Comparison of ENCODE assay signal across 13 cellular contexts in the genomic region with DNA sequence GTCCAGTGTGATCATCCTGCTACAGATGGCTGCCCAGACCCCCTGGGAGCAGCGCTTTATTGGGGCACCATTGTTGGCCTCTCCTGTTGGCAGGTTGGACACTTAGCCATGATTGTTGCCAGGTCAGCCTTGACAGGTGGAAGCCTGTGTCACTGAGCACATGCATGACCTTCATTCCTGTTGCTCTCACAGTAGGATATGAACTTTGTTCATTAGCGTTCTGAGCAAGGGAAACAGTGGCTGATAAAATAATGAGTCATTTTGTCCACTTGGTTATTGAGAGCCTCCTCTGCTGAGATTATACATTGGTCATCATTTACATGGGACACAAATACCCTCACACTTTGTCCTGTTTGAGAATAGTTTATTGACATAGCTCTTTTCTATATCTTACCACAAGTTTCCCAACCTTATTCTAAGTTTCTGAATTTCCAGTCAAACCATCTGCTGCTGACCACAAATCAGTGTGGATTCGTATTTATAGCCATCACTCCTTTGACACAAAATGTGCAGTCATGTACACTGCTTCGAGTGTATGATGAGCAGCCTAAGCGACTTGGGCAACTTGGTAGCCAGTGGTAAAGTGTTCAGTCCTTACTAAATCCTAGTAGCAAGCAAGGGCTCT.
DNase-seq lines count a peak whose midpoint lies in the region; ATAC-seq, FAIRE-seq and TF ChIP-seq lines count a peak whose summit lies in the region.
"Had no signal": no experiment of that assay in that cellular context is flagged by ENCODE, and none has a peak within 500 bp of the region (broad histone marks: within the 10 kb centered on the region; RNA-seq: fewer than 3 reads in every experiment).

No MANE protein-coding gene starts in this region.

- no peak overlapping the region for H3K4me3 Mint-ChIP-seq in activated CD4-positive, alpha-beta T cell treated with anti-CD3 and anti-CD28 coated beads, Interleukin-2, amount 10 ng/mL, durations not matched to agents 24 days and 14 days
- H3K4me3 Mint-ChIP-seq in activated T-helper 1 cell treated with anti-CD3 and anti-CD28 coated beads, Interleukin-12 subunit alpha, Interleukin-12 subunit beta, Interleukin-2, Interleukin-4 antibody, amounts not matched to agents 30 ng/mL and 10 ng/mL and 1 ng/mL, durations not matched to agents 14 hours and 24 hours and 36 hours = no peak overlapping the region
- H3K4me3 Mint-ChIP-seq: activated CD8-positive, alpha-beta T cell treated with anti-CD3 and anti-CD28 coated beads for 36 hours; neural crest cell had no signal

- H3K27me3 ChIP-seq in K562 (ENCODE audit: control insufficient read depth in 2 of 2, insufficient read depth in 2 of 2, low read length in 2 of 2) = peaks cover 20 to 41% of the 10 kb centered on the region in 2 experiments
- H3K27me3 ChIP-seq in testis = no peaks in the 10 kb centered on the region
- H3K27me3 ChIP-seq: transverse colon had no signal

- H3K9me3 ChIP-seq in K562 (replicated peaks; ENCODE audit: control insufficient read depth, insufficient read depth, low read depth, low read length) = no peaks in the 10 kb centered on the region
- H3K9me3 ChIP-seq in testis = no peaks in the 10 kb centered on the region
- H3K9me3 ChIP-seq: transverse colon had no signal

- TF ChIP-seq POLR2A in K562 (conservative IDR thresholded peaks at IDR 0.05) (no peak), testis (IDR thresholded peaks at IDR 0.05) (no peak)

- H2AFZ ChIP-seq in K562 (ENCODE audit: low read depth, low read length) = no peak overlapping the region

- in situ Hi-C loops in K562 (cut with MboI) = no loop called here

- H3K27ac ChIP-seq in K562 (ENCODE audit: extremely low read depth, low read depth, low read length) = no peak overlapping the region
- H3K27ac ChIP-seq in testis = no peak overlapping the region
- H3K27ac ChIP-seq: transverse colon had no signal

- TF ChIP-seq EP300 in K562 (IDR thresholded peaks at IDR 0.05; ENCODE audit: low read length) = no peak

- no peaks in the 10 kb centered on the region for H3K9me3 Mint-ChIP-seq in activated CD4-positive, alpha-beta T cell treated with anti-CD3 and anti-CD28 coated beads, Interleukin-2, amount 10 ng/mL, durations not matched to agents 24 days and 14 days
- H3K9me3 Mint-ChIP-seq in activated T-helper 1 cell treated with anti-CD3 and anti-CD28 coated beads, Interleukin-12 subunit alpha, Interleukin-12 subunit beta, Interleukin-2, Interleukin-4 antibody, amounts not matched to agents 30 ng/mL and 10 ng/mL and 1 ng/mL, durations not matched to agents 14 hours and 24 hours and 36 hours = no peaks in the 10 kb centered on the region
- H3K9me3 Mint-ChIP-seq: activated CD8-positive, alpha-beta T cell treated with anti-CD3 and anti-CD28 coated beads for 36 hours; neural crest cell had no signal

- TF ChIP-seq RAD21 in K562 (CRISPR knock-in tag; conservative IDR thresholded peaks at IDR 0.05 in 1 of 2, IDR thresholded peaks at IDR 0.05 in 1 of 2) = no peak

- ATAC-seq in K562 (no peak), GM19397 (IDR thresholded peaks at IDR 0.05; ENCODE audit: unreplicated experiment) (no peak)
- ATAC-seq: activated CD8-positive, alpha-beta T cell treated with anti-CD3 and anti-CD28 coated beads for 36 hours had no signal

- no TSS peak for BruUV-seq in K562 (replicated peaks; lab: Mats Ljungman, UMichigan)

- peaks cover 2% of the 10 kb centered on the region for H3K27me3 Mint-ChIP-seq in activated CD4-positive, alpha-beta T cell treated with anti-CD3 and anti-CD28 coated beads, Interleukin-2, amount 10 ng/mL, durations not matched to agents 24 days and 14 days
- peaks cover 2% of the 10 kb centered on the region for H3K27me3 Mint-ChIP-seq in activated T-helper 1 cell treated with anti-CD3 and anti-CD28 coated beads, Interleukin-12 subunit alpha, Interleukin-12 subunit beta, Interleukin-2, Interleukin-4 antibody, amounts not matched to agents 30 ng/mL and 10 ng/mL and 1 ng/mL, durations not matched to agents 14 hours and 24 hours and 36 hours (ENCODE audit: insufficient read depth)
- H3K27me3 Mint-ChIP-seq: activated CD8-positive, alpha-beta T cell treated with anti-CD3 and anti-CD28 coated beads for 36 hours had no signal

- no peaks in the 10 kb centered on the region for H3K36me3 Mint-ChIP-seq in activated CD4-positive, alpha-beta T cell treated with anti-CD3 and anti-CD28 coated beads, Interleukin-2, amount 10 ng/mL, durations not matched to agents 24 days and 14 days (ENCODE audit: low read depth)
- no peaks in the 10 kb centered on the region for H3K36me3 Mint-ChIP-seq in activated T-helper 1 cell treated with anti-CD3 and anti-CD28 coated beads, Interleukin-12 subunit alpha, Interleukin-12 subunit beta, Interleukin-2, Interleukin-4 antibody, amounts not matched to agents 30 ng/mL and 10 ng/mL and 1 ng/mL, durations not matched to agents 14 hours and 24 hours and 36 hours (ENCODE audit: low read depth)

- POLR2A ChIA-PET in K562 (lab: Yijun Ruan, JAX) = no interaction called here

- WGBS in K562 (ENCODE audit: insufficient coverage, low coverage, missing lambda C conversion rate) = 2% methylated on average over 5 of the region's 5 CpGs
- 68 to 84% methylated on average over 5 of the region's 5 CpGs for WGBS in testis, 2 donors

- no peak overlapping the region for H3K9ac ChIP-seq in K562 (ENCODE audit: insufficient read depth in 1 of 2, low read depth in 2 of 2, low read length in 2 of 2)

- H3K4me1 ChIP-seq in K562 (replicated peaks in 1 of 2; ENCODE audit: control insufficient read depth in 2 of 2, insufficient read depth in 2 of 2, low read length in 2 of 2) (no peaks in the 10 kb centered on the region), testis (no peaks in the 10 kb centered on the region)

- no peaks in the 10 kb centered on the region for H3K79me2 ChIP-seq in K562 (ENCODE audit: control insufficient read depth, insufficient read depth, low read length)

- intact Hi-C loops in activated CD4-positive, alpha-beta T cell treated with anti-CD3 and anti-CD28 coated beads, Interleukin-2, amount 10 ng/mL, durations not matched to agents 24 days and 14 days (cut with micrococcal nuclease) = no loop called here
- intact Hi-C loops in K562 (cut with micrococcal nuclease) = no loop called here
- intact Hi-C loops in activated T-helper 1 cell treated with anti-CD3 and anti-CD28 coated beads, Interleukin-12 subunit alpha, Interleukin-12 subunit beta, Interleukin-2, Interleukin-4 antibody, amounts not matched to agents 30 ng/mL and 10 ng/mL and 1 ng/mL, durations not matched to agents 14 hours and 24 hours and 36 hours (cut with micrococcal nuclease) = no loop called here
- intact Hi-C loops in testis (cut with DNase I; ENCODE audit: low total_unique reads) = no loop called here

- no peak for FAIRE-seq in K562 (lab: Jason Lieb, UNC)

- CTCF ChIA-PET in K562 (lab: Yijun Ruan, JAX; ENCODE audit: low intra/inter-chr PET ratio) = no interaction called here

- H3K36me3 ChIP-seq in K562 (ENCODE audit: control insufficient read depth, insufficient read depth, low read length) (no peaks in the 10 kb centered on the region), testis (ENCODE audit: low read depth, missing control alignments) (no peaks in the 10 kb centered on the region)
- H3K36me3 ChIP-seq: transverse colon had no signal

- no peaks in the 10 kb centered on the region for H3K4me1 Mint-ChIP-seq in activated CD4-positive, alpha-beta T cell treated with anti-CD3 and anti-CD28 coated beads, Interleukin-2, amount 10 ng/mL, durations not matched to agents 24 days and 14 days
- no peaks in the 10 kb centered on the region for H3K4me1 Mint-ChIP-seq in activated T-helper 1 cell treated with anti-CD3 and anti-CD28 coated beads, Interleukin-12 subunit alpha, Interleukin-12 subunit beta, Interleukin-2, Interleukin-4 antibody, amounts not matched to agents 30 ng/mL and 10 ng/mL and 1 ng/mL, durations not matched to agents 14 hours and 24 hours and 36 hours (ENCODE audit: low read depth)

- H3K4me2 ChIP-seq in K562 (ENCODE audit: insufficient read depth, low read length) = no peak overlapping the region

- DNase-seq in activated CD4-positive, alpha-beta T cell treated with anti-CD3 and anti-CD28 coated beads, Interleukin-2, amount 10 ng/mL, durations not matched to agents 24 days and 14 days = peak; percentile 21
- DNase-seq in activated CD4-positive, alpha-beta T cell treated with anti-CD3 and anti-CD28 coated beads for 48 hours = no peak
- no peak for DNase-seq in K562 (ENCODE audit: extremely low read depth in 1 of 4, low spot score in 3 of 4)
- peak; percentile 55 for DNase-seq in kidney tubule cell (ENCODE audit: low spot score)
- no peak for DNase-seq in activated naive CD4-positive, alpha-beta T cell treated with Interleukin-2 at 50 U/mL for 16 hours
- no peak for DNase-seq in activated T-helper 1 cell treated with anti-CD3 and anti-CD28 coated beads, Interleukin-12 subunit alpha, Interleukin-12 subunit beta, Interleukin-2, Interleukin-4 antibody, amounts not matched to agents 30 ng/mL and 10 ng/mL and 1 ng/mL, durations not matched to agents 14 hours and 24 hours and 36 hours (ENCODE audit: low spot score)
- no peak for DNase-seq in testis
- DNase-seq: activated CD8-positive, alpha-beta T cell treated with anti-CD3 and anti-CD28 coated beads for 36 hours; stimulated activated CD4-positive, alpha-beta T cell treated with anti-CD3 and anti-CD28 coated beads, Interleukin-12 subunit alpha, Interleukin-12 subunit beta, amount 100 ng/mL, for 4 hours; T1000; transverse colon had no signal

- H3K9me1 ChIP-seq in K562 (ENCODE audit: control insufficient read depth, insufficient read depth, low read length) = no peaks in the 10 kb centered on the region

- TF ChIP-seq CTCF in K562 (IDR thresholded peaks at IDR 0.05 in 2 of 3, conservative IDR thresholded peaks at IDR 0.05 in 1 of 3; ENCODE audit: insufficient read depth in 2 of 3, low read depth in 1 of 3, low read length in 3 of 3) = no peak
- TF ChIP-seq CTCF in testis (IDR thresholded peaks at IDR 0.05) = no peak

- H3K4me3 ChIP-seq in K562 (no peak overlapping the region), testis (no peak overlapping the region)
- H3K4me3 ChIP-seq: transverse colon had no signal

- H4K20me1 ChIP-seq in K562 (replicated peaks; ENCODE audit: control insufficient read depth, insufficient read depth, low read length) = no peaks in the 10 kb centered on the region

- no peak overlapping the region for H3K27ac Mint-ChIP-seq in activated CD4-positive, alpha-beta T cell treated with anti-CD3 and anti-CD28 coated beads, Interleukin-2, amount 10 ng/mL, durations not matched to agents 24 days and 14 days
- H3K27ac Mint-ChIP-seq in activated T-helper 1 cell treated with anti-CD3 and anti-CD28 coated beads, Interleukin-12 subunit alpha, Interleukin-12 subunit beta, Interleukin-2, Interleukin-4 antibody, amounts not matched to agents 30 ng/mL and 10 ng/mL and 1 ng/mL, durations not matched to agents 14 hours and 24 hours and 36 hours = no peak overlapping the region
- H3K27ac Mint-ChIP-seq: activated CD8-positive, alpha-beta T cell treated with anti-CD3 and anti-CD28 coated beads for 36 hours had no signal

TF ChIP-seq in K562, 482 proteins besides CTCF, POLR2A, EP300 and RAD21 (continues in another document):
- peak; percentile 43 for TF ChIP-seq FOSL1 (tag; conservative IDR thresholded peaks at IDR 0.05)

Comparison
In these comparisons a context has a peak if more than half of its experiments do, and no peak if none do; other contexts are left out.
1. DNase-seq: peak in activated CD4-positive, alpha-beta T cell treated with anti-CD3 and anti-CD28 coated beads, Interleukin-2, amount 10 ng/mL, durations not matched to agents 24 days and 14 days (single experiment) and kidney tubule cell (single experiment); none in activated CD4-positive, alpha-beta T cell treated with anti-CD3 and anti-CD28 coated beads for 48 hours (single experiment), K562 (0 of 4), activated naive CD4-positive, alpha-beta T cell treated with Interleukin-2 at 50 U/mL for 16 hours (single experiment), activated T-helper 1 cell treated with anti-CD3 and anti-CD28 coated beads, Interleukin-12 subunit alpha, Interleukin-12 subunit beta, Interleukin-2, Interleukin-4 antibody, amounts not matched to agents 30 ng/mL and 10 ng/mL and 1 ng/mL, durations not matched to agents 14 hours and 24 hours and 36 hours (single experiment) and testis (single experiment).